11 cellular contexts compared by ENCODE assay signal in the genomic region with DNA sequence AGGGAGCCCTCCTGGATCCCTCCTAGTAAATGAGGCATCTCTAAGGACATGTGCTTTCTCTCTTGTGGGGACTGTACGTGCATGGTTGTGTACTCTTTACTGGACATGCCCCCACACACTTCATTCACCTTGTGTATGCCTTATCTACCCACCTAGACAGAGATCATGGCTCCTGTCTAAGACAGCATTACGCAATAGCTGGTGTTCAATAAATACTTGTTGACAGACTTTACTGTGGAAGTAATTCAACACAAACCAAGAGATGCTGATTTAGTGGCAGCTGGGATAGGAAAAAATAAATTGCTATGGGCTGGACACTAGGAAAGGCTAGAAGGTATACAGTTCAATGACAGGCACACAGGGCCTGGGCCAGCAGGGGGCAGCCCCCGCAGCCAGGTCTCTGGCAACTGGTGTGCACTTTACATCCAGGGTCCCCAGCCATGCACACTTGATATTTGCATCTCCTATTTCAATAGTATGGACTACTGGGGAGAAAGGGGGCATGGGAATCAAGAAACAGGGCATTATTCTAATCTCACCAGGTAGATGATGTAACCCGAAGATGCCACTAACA. TPM values are rescaled to one million over a fixed set of nuclear protein-coding genes. Genes with fewer than 3 reads are reported as not detected.
DNase-seq lines count a peak whose midpoint lies in the region; ATAC-seq and TF ChIP-seq lines count a peak whose summit lies in the region.
"Had no signal": no experiment of that assay in that cellular context is flagged by ENCODE, and none has a peak within 500 bp of the region (broad histone marks: within the 10 kb centered on the region; RNA-seq: fewer than 3 reads in every experiment).

No MANE protein-coding gene starts in this region.

- H3K4me2 ChIP-seq in DOHH2 (ENCODE audit: low read length) = no peak overlapping the region
- H3K4me2 ChIP-seq in IMR-90 (ENCODE audit: low read depth, low read length) = no peak overlapping the region

- ATAC-seq in IMR-90 (ENCODE audit: low read depth) (no peak), HG03139 (IDR thresholded peaks at IDR 0.05; ENCODE audit: unreplicated experiment) (no peak)
- no peak for ATAC-seq in CD4-positive, alpha-beta T cell (ENCODE audit: poor library complexity)

- in situ Hi-C loops in IMR-90 (cut with MboI; ENCODE audit: low sequenced_read_pairs) = no loop called here

- TF ChIP-seq RAD21 in IMR-90 (IDR thresholded peaks at IDR 0.05; ENCODE audit: low read length) = no peak

- H2AFZ ChIP-seq in IMR-90 (replicated peaks; ENCODE audit: low read length, poor library complexity) = no peak overlapping the region

- H3K27me3 ChIP-seq in DOHH2 (ENCODE audit: control insufficient read depth, low read length) (peaks cover 3% of the 10 kb centered on the region; the same call in 1 of the 2 replicates), IMR-90 (ENCODE audit: control insufficient read depth, insufficient read depth, low read length) (no peaks in the 10 kb centered on the region)
- no peaks in the 10 kb centered on the region for H3K27me3 ChIP-seq in CD4-positive, alpha-beta T cell (ENCODE audit: control insufficient read depth, insufficient read depth, low read length)

- H3K4me3 ChIP-seq in DOHH2 (ENCODE audit: low read length) = no peak overlapping the region
- no peak overlapping the region for H3K4me3 ChIP-seq in IMR-90 (ENCODE audit: insufficient read depth, low read depth, low read length)
- H3K4me3 ChIP-seq in cardiac fibroblast (replicated peaks in 1 of 2; ENCODE audit: low read depth in 2 of 2, low read length in 2 of 2) = no peak overlapping the region
- H3K4me3 ChIP-seq: skin epidermis had no signal

- no CpG with 5 or more reads among the region's 4 CpGs for WGBS in IMR-90 (ENCODE audit: extremely low coverage in 2 of 2, insufficient read length in 1 of 2), 2 experiments

- CTCF ChIA-PET in IMR-90 (lab: Yijun Ruan, JAX) = no interaction called here
- CTCF ChIA-PET in CD4-positive, alpha-beta T cell (lab: Charles Lee) = no interaction called here

- DNase-seq in IMR-90 = no peak
- no peak for DNase-seq in cardiac fibroblast (ENCODE audit: low read depth in 2 of 2)
- peak; percentile 40 for DNase-seq in nephron progenitor cell
- DNase-seq in CD4-positive, alpha-beta T cell = no peak
- DNase-seq in pons (ENCODE audit: low spot score) = no peak
- DNase-seq: activated CD8-positive, alpha-beta memory T cell treated with anti-CD3 and anti-CD28 coated beads, Interleukin-2, amount 50 U/mL, for 48 hours; DMS79 treated with DMSO at 0.1 percent for 48 hours; OCI-M1 had no signal

- H4K91ac ChIP-seq in IMR-90 (ENCODE audit: insufficient read depth, low read depth, low read length) = no peak overlapping the region

- H3K56ac ChIP-seq in IMR-90 (ENCODE audit: extremely low read depth, insufficient read depth, low read length) = no peak overlapping the region

- intact Hi-C loops in IMR-90 (cut with micrococcal nuclease) = no loop called here
- intact Hi-C loops in CD4-positive, alpha-beta T cell (cut with DNase I, micrococcal nuclease) = no loop called here

- H3K27me3 Mint-ChIP-seq in nephron progenitor cell (ENCODE audit: low read depth, poor library complexity) = peaks cover 8% of the 10 kb centered on the region
- H3K27me3 Mint-ChIP-seq in CD4-positive, alpha-beta T cell = peaks cover 20% of the 10 kb centered on the region

- H3K23ac ChIP-seq in IMR-90 (ENCODE audit: low read depth, low read length) = no peak overlapping the region

- no peaks in the 10 kb centered on the region for H3K9me1 ChIP-seq in IMR-90 (ENCODE audit: insufficient read depth, low read length)

- H3K36me3 ChIP-seq in DOHH2 (ENCODE audit: control insufficient read depth, low read length) = no peaks in the 10 kb centered on the region
- H3K36me3 ChIP-seq in IMR-90 (ENCODE audit: control insufficient read depth, insufficient read depth, low read length) = no peaks in the 10 kb centered on the region

- no peak overlapping the region for H4K5ac ChIP-seq in IMR-90 (ENCODE audit: low read depth, low read length)

- no TSS peak for BruUV-seq in IMR-90 (replicated peaks; lab: Mats Ljungman, UMichigan)

- peak overlapping the region; percentile 3 for H3K27ac Mint-ChIP-seq in nephron progenitor cell
- H3K27ac Mint-ChIP-seq in CD4-positive, alpha-beta T cell = no peak overlapping the region

- dilution Hi-C loops in IMR-90 (cut with HindIII; ENCODE audit: low sequenced_read_pairs, unreplicated experiment) = no loop called here

- peaks cover 57% of the 10 kb centered on the region for H3K4me1 Mint-ChIP-seq in nephron progenitor cell
- H3K4me1 Mint-ChIP-seq in CD4-positive, alpha-beta T cell (ENCODE audit: low read depth) = no peaks in the 10 kb centered on the region

- H3K18ac ChIP-seq in IMR-90 (ENCODE audit: low read depth, low read length) = no peak overlapping the region

- H4K8ac ChIP-seq in IMR-90 (ENCODE audit: low read depth in 2 of 2, low read length in 2 of 2) = no peak overlapping the region

- TF ChIP-seq CTCF in DOHH2 (IDR thresholded peaks at IDR 0.05; ENCODE audit: low read depth, low read length, poor library complexity, severe bottlenecking) = peak; percentile 41
- TF ChIP-seq CTCF in IMR-90 (conservative IDR thresholded peaks at IDR 0.05; ENCODE audit: low read depth, low read length) = no peak
- peak; percentile 2 for TF ChIP-seq CTCF in cardiac fibroblast (IDR thresholded peaks at IDR 0.05; ENCODE audit: low read depth, low read length)
- peak; percentile 52 for TF ChIP-seq CTCF in nephron progenitor cell (IDR thresholded peaks at IDR 0.05)
- no peak for TF ChIP-seq CTCF in CD4-positive, alpha-beta T cell (IDR thresholded peaks at IDR 0.05)

- H2BK20ac ChIP-seq in IMR-90 (ENCODE audit: low read depth, low read length) = no peak overlapping the region

- H2BK15ac ChIP-seq in IMR-90 (ENCODE audit: low read depth, low read length) = no peak overlapping the region

- H2AK5ac ChIP-seq in IMR-90 (ENCODE audit: low read depth, low read length) = no peak overlapping the region

- TF ChIP-seq POLR2A in IMR-90 (IDR thresholded peaks at IDR 0.05; ENCODE audit: low read depth, low read length) = no peak

- H3K14ac ChIP-seq in IMR-90 (replicated peaks; ENCODE audit: low read depth, low read length) = no peak overlapping the region

- H3K4ac ChIP-seq in IMR-90 (ENCODE audit: low read depth, low read length) = no peak overlapping the region

- no peak overlapping the region for H3K4me3 Mint-ChIP-seq in nephron progenitor cell
- no peak overlapping the region for H3K4me3 Mint-ChIP-seq in CD4-positive, alpha-beta T cell

- POLR2A ChIA-PET in IMR-90 (lab: Charles Lee; ENCODE audit: unreplicated experiment) = no interaction called here
- POLR2A ChIA-PET in CD4-positive, alpha-beta T cell (lab: Charles Lee) = no interaction called here

- peaks cover 17% of the 10 kb centered on the region for H3K36me3 Mint-ChIP-seq in nephron progenitor cell (ENCODE audit: low read depth)
- no peaks in the 10 kb centered on the region for H3K36me3 Mint-ChIP-seq in CD4-positive, alpha-beta T cell (ENCODE audit: low read depth)

- no peaks in the 10 kb centered on the region for H3K9me2 ChIP-seq in DOHH2 (replicated peaks; ENCODE audit: control insufficient read depth, low read length)

- H2AK9ac ChIP-seq in IMR-90 (replicated peaks; ENCODE audit: low read depth, low read length, poor library complexity) = no peak overlapping the region

- no peaks in the 10 kb centered on the region for H3K4me1 ChIP-seq in DOHH2 (ENCODE audit: control insufficient read depth, low read length)
- no peaks in the 10 kb centered on the region for H3K4me1 ChIP-seq in IMR-90 (ENCODE audit: control insufficient read depth, insufficient read depth, low read length)

- no peak overlapping the region for H3K9ac ChIP-seq in IMR-90 (ENCODE audit: low read depth, low read length)

- no peaks in the 10 kb centered on the region for H3K9me3 Mint-ChIP-seq in nephron progenitor cell
- no peaks in the 10 kb centered on the region for H3K9me3 Mint-ChIP-seq in CD4-positive, alpha-beta T cell

- H3K27ac ChIP-seq in DOHH2 (ENCODE audit: low read depth, low read length) = no peak overlapping the region
- no peak overlapping the region for H3K27ac ChIP-seq in IMR-90 (ENCODE audit: insufficient read depth, low read length)
- no peak overlapping the region for H3K27ac ChIP-seq in CD4-positive, alpha-beta T cell (ENCODE audit: low read depth, low read length)
- H3K27ac ChIP-seq: skin epidermis had no signal

- H4K20me1 ChIP-seq in DOHH2 (ENCODE audit: control insufficient read depth, insufficient read depth, low read depth, low read length) = no peaks in the 10 kb centered on the region
- H4K20me1 ChIP-seq in IMR-90 (ENCODE audit: insufficient read depth, low read length) = no peaks in the 10 kb centered on the region

- H2BK120ac ChIP-seq in IMR-90 (ENCODE audit: low read depth, low read length) = no peak overlapping the region

- H2BK5ac ChIP-seq in IMR-90 (ENCODE audit: low read depth, low read length, poor library complexity, severe bottlenecking) = no peak overlapping the region

- no peaks in the 10 kb centered on the region for H3K9me3 ChIP-seq in DOHH2 (ENCODE audit: control insufficient read depth, insufficient read depth, low read length)
- no peaks in the 10 kb centered on the region for H3K9me3 ChIP-seq in IMR-90 (ENCODE audit: control insufficient read depth, insufficient read depth, low read length)
- H3K9me3 ChIP-seq in CD4-positive, alpha-beta T cell (ENCODE audit: control insufficient read depth, low read length) = no peaks in the 10 kb centered on the region

- H3F3A ChIP-seq in DOHH2 (ENCODE audit: control insufficient read depth, insufficient read depth) = no peaks in the 10 kb centered on the region

- H3K79me1 ChIP-seq in IMR-90 (ENCODE audit: low read depth in 1 of 2, low read length in 2 of 2) = no peaks in the 10 kb centered on the region

- H3K79me2 ChIP-seq in DOHH2 (ENCODE audit: control insufficient read depth, low read length) = no peaks in the 10 kb centered on the region

TF ChIP-seq in IMR-90, 13 proteins besides CTCF, POLR2A, EP300 and RAD21:
- TF ChIP-seq NFE2L2 (IDR thresholded peaks at IDR 0.05; ENCODE audit: low read depth, low read length) (no peak), CEBPB (IDR thresholded peaks at IDR 0.05; ENCODE audit: low read depth, low read length) (peak; percentile 88)

RNA-seq across cellular contexts. Expression of gene TRABD2B, which starts 24.2 kb away (rescaled TPM):
- total RNA-seq in IMR-90 (2012; rRNA removed) = not detected in 2 replicates
- polyA plus RNA-seq in IMR-90 (2012; rRNA removed) = not detected in 2 replicates
- not detected in 2 replicates for polyA plus RNA-seq in IMR-90 (2012; cell fraction: cytosol; rRNA removed)
- not detected in 2 replicates for polyA plus RNA-seq in IMR-90 (2012; cell fraction: nucleus; rRNA removed; ENCODE audit: low replicate concordance)
- total RNA-seq in CD4-positive, alpha-beta T cell = not detected

Comparison
In these comparisons a context has a peak if more than half of its experiments do, and no peak if none do; other contexts are left out.
1. CTCF ChIP-seq: peak in DOHH2 (single experiment), cardiac fibroblast (single experiment) and nephron progenitor cell (single experiment); none in IMR-90 (single experiment) and CD4-positive, alpha-beta T cell (single experiment).